ENCODE assay signal across 9 cellular contexts in genomic region chr11:14764899-14765527, GRCh38.
A peak's percentile ranks its signal among the peaks of the same experiment; 100 is the strongest.
DNase-seq lines count a peak whose midpoint lies in the region; ATAC-seq and TF ChIP-seq lines count a peak whose summit lies in the region.
"Had no signal": no experiment of that assay in that cellular context is flagged by ENCODE, and none has a peak within 500 bp of the region (broad histone marks: within the 10 kb centered on the region; RNA-seq: fewer than 3 reads in every experiment).

No MANE protein-coding gene starts in this region.

- H3F3A ChIP-seq in neural progenitor cell (ENCODE audit: low read depth), result no peaks in the 10 kb centered on the region

- H3K4me3 Mint-ChIP-seq in neural progenitor cell (no peak overlapping the region), endodermal cell (no peak overlapping the region), osteocyte (ENCODE audit: unreplicated experiment) (no peak overlapping the region)

- no peaks in the 10 kb centered on the region for H3K79me2 ChIP-seq in neural progenitor cell (ENCODE audit: low read depth)

- H3K9me3 ChIP-seq in neural progenitor cell (ENCODE audit: low read depth) (no peaks in the 10 kb centered on the region), endodermal cell (ENCODE audit: control insufficient read depth, low read length) (no peaks in the 10 kb centered on the region)

- no peak overlapping the region for H2AFZ ChIP-seq in neural progenitor cell (replicated peaks)

- H3K4me3 ChIP-seq in astrocyte of the cerebellum (ENCODE audit: low read depth, low read length) (no peak overlapping the region), neural progenitor cell (no peak overlapping the region), endodermal cell (ENCODE audit: low read length) (no peak overlapping the region)

- no peaks in the 10 kb centered on the region for H3K36me3 Mint-ChIP-seq in neural progenitor cell
- H3K36me3 Mint-ChIP-seq in endodermal cell (ENCODE audit: low read depth), result no peaks in the 10 kb centered on the region
- H3K36me3 Mint-ChIP-seq in osteocyte (ENCODE audit: unreplicated experiment), result no peaks in the 10 kb centered on the region

- no peak overlapping the region for H3K9ac ChIP-seq in neural progenitor cell
- no peak overlapping the region for H3K9ac ChIP-seq in endodermal cell (ENCODE audit: extremely low read depth, low read length, poor library complexity, severe bottlenecking)

- in situ Hi-C loops in astrocyte of the cerebellum (cut with HindIII; ENCODE audit: low sequenced_read_pairs), result no loop called here

- TF ChIP-seq CTCF in astrocyte of the cerebellum (IDR thresholded peaks at IDR 0.05; ENCODE audit: low read depth, low read length, missing control alignments), result no peak
- TF ChIP-seq CTCF in neural progenitor cell (IDR thresholded peaks at IDR 0.05), result no peak
- TF ChIP-seq CTCF in endodermal cell (conservative IDR thresholded peaks at IDR 0.05), result no peak
- TF ChIP-seq CTCF in osteocyte (IDR thresholded peaks at IDR 0.05), result no peak

- H3K4me1 ChIP-seq in neural progenitor cell (no peaks in the 10 kb centered on the region), endodermal cell (ENCODE audit: control insufficient read depth, insufficient read depth, low read length) (no peaks in the 10 kb centered on the region)

- H3K9me3 Mint-ChIP-seq in neural progenitor cell, result no peaks in the 10 kb centered on the region
- H3K9me3 Mint-ChIP-seq in endodermal cell, result no peaks in the 10 kb centered on the region
- H3K9me3 Mint-ChIP-seq in osteocyte (ENCODE audit: unreplicated experiment), result no peaks in the 10 kb centered on the region

- H4K20me1 ChIP-seq in neural progenitor cell (ENCODE audit: low read depth), result no peaks in the 10 kb centered on the region

- H3K27ac ChIP-seq in neural progenitor cell (no peak overlapping the region), endodermal cell (ENCODE audit: low read depth, low read length) (no peak overlapping the region)

- H3K27ac Mint-ChIP-seq in neural progenitor cell, result no peak overlapping the region
- H3K27ac Mint-ChIP-seq in endodermal cell, result no peak overlapping the region
- H3K27ac Mint-ChIP-seq in osteocyte (ENCODE audit: unreplicated experiment), result no peak overlapping the region

- ATAC-seq in GM18511 (IDR thresholded peaks at IDR 0.05; ENCODE audit: unreplicated experiment) (peak; percentile 96), GM21825 (IDR thresholded peaks at IDR 0.05; ENCODE audit: unreplicated experiment) (peak; percentile 85)
- ATAC-seq: Panc1 had no signal

- no peaks in the 10 kb centered on the region for H3K4me1 Mint-ChIP-seq in neural progenitor cell
- H3K4me1 Mint-ChIP-seq in endodermal cell, result no peaks in the 10 kb centered on the region
- H3K4me1 Mint-ChIP-seq in osteocyte (ENCODE audit: unreplicated experiment), result no peaks in the 10 kb centered on the region

- DNase-seq in M059J (ENCODE audit: low read depth) (peak; percentile 68), astrocyte of the cerebellum (ENCODE audit: low read depth) (peak; percentile 36), neural progenitor cell (ENCODE audit: low spot score) (no peak), endodermal cell (no peak), HuH-7 (ENCODE audit: low spot score) (no peak), osteocyte (ENCODE audit: extremely low spot score, unreplicated experiment) (no peak)

- H3K27me3 Mint-ChIP-seq in neural progenitor cell (ENCODE audit: insufficient read depth, low read depth), result no peaks in the 10 kb centered on the region
- peaks cover 4% of the 10 kb centered on the region for H3K27me3 Mint-ChIP-seq in endodermal cell (ENCODE audit: insufficient read depth)
- peaks cover 3% of the 10 kb centered on the region for H3K27me3 Mint-ChIP-seq in osteocyte (ENCODE audit: unreplicated experiment)

- no peaks in the 10 kb centered on the region for H3K36me3 ChIP-seq in neural progenitor cell
- H3K36me3 ChIP-seq in endodermal cell (ENCODE audit: control insufficient read depth, insufficient read depth, low read length), result no peaks in the 10 kb centered on the region

- WGBS in endodermal cell (ENCODE audit: insufficient coverage in 1 of 2, insufficient read length in 1 of 2), 2 experiments, result 90 to 96% methylated on average over 2 to 3 of the region's 5 CpGs

- H3K27me3 ChIP-seq in neural progenitor cell (no peaks in the 10 kb centered on the region), endodermal cell (ENCODE audit: control insufficient read depth, insufficient read depth, low read length, poor library complexity, severe bottlenecking) (peaks cover 39% of the 10 kb centered on the region)

- H3K4me2 ChIP-seq in neural progenitor cell, result no peak overlapping the region

Comparison
In these comparisons a context has a peak if more than half of its experiments do, and no peak if none do; other contexts are left out.
1. DNase-seq: peak in M059J (single experiment) and astrocyte of the cerebellum (single experiment); none in neural progenitor cell (single experiment), endodermal cell (single experiment), HuH-7 (single experiment) and osteocyte (single experiment).